18 cellular contexts compared by ENCODE assay signal in the genomic region with DNA sequence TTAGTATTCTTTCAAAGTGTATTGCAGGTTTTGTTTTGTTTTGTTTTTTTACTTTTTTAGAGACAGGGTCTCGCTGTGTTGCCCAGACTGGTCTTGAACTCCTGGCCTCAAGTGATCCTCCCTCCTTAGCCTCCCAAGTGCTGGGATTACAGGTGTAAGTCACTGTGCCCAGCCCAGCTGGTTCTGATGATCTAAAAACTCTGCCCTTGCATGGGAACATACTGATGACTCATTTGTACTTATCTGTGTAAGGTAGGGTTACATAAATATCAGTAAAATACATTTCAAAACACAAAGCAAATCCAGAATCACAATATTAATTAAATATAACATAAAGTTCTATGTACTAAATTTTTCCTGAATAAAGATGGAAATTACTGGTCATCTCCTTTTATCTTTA. TPM values are rescaled to one million over a fixed set of nuclear protein-coding genes. Genes with fewer than 3 reads are reported as not detected.
"Had no signal": no experiment of that assay in that cellular context is flagged by ENCODE, and none has a peak within 500 bp of the region (broad histone marks: within the 10 kb centered on the region; RNA-seq: fewer than 3 reads in every experiment).

No MANE protein-coding gene starts in this region.

- H3K27ac Mint-ChIP-seq: mesothelial cell of epicardium, natural killer cell had no signal

- H3K4me1 ChIP-seq: esophagus muscularis mucosa, stomach, transverse colon had no signal

- H3K4me3 ChIP-seq: dorsolateral prefrontal cortex, esophagus muscularis mucosa, stomach, thoracic aorta, transverse colon had no signal

- H3K9me3 Mint-ChIP-seq: mesothelial cell of epicardium, natural killer cell, neural crest cell had no signal

- ATAC-seq: left lobe of liver, natural killer cell, sciatic nerve had no signal

- H3K36me3 ChIP-seq: thoracic aorta had no signal

- H3K4me3 Mint-ChIP-seq: mesothelial cell of epicardium, natural killer cell, neural crest cell had no signal

- H3K36me3 Mint-ChIP-seq: mesothelial cell of epicardium, natural killer cell had no signal

- H3K27me3 ChIP-seq: dorsolateral prefrontal cortex, esophagus muscularis mucosa, stomach, transverse colon had no signal

- H3K27ac ChIP-seq: dorsolateral prefrontal cortex, esophagus muscularis mucosa, stomach, thoracic aorta, transverse colon had no signal

- H3K9me3 ChIP-seq: esophagus muscularis mucosa, stomach, thoracic aorta, transverse colon had no signal

- DNase-seq: cortex of kidney; dorsolateral prefrontal cortex; effector CD8-positive, alpha-beta T cell; hippocampal formation; islet precursor cell; natural killer cell; posterior cingulate gyrus; stimulated activated CD4-positive, alpha-beta T cell treated with anti-CD3 and anti-CD28 coated beads, Interleukin-12 subunit alpha, Interleukin-12 subunit beta, amount 100 ng/mL, for 4 hours; stimulated activated naive CD4-positive, alpha-beta T cell; stomach; substantia nigra; transverse colon had no signal

- H3K4me1 Mint-ChIP-seq: natural killer cell, neural crest cell had no signal

RNA-seq across cellular contexts. Expression of gene SLC9B1, which starts 7.4 kb away (rescaled TPM):
- total RNA-seq: thoracic aorta had no signal
